Comparison of ENCODE assay signal across 8 cellular contexts in genomic region chr16:69930117-69930776, GRCh38. TPM values are rescaled to one million over a fixed set of nuclear protein-coding genes. Genes with fewer than 3 reads are reported as not detected.
A peak's percentile ranks its signal among the peaks of the same experiment; 100 is the strongest.
DNase-seq lines count a peak whose midpoint lies in the region; ATAC-seq and TF ChIP-seq lines count a peak whose summit lies in the region.

No MANE protein-coding gene starts in this region.

- no peak overlapping the region for H3K27ac Mint-ChIP-seq in activated naive CD8-positive, alpha-beta T cell treated with anti-CD3 and anti-CD28 coated beads, Interleukin-2, amount 50 U/mL, for 24 hours

- H3K9me3 ChIP-seq in RWPE2 (ENCODE audit: severe bottlenecking) (no peaks in the 10 kb centered on the region), heart right ventricle (no peaks in the 10 kb centered on the region)

- H3K4me1 Mint-ChIP-seq in activated naive CD8-positive, alpha-beta T cell treated with anti-CD3 and anti-CD28 coated beads, Interleukin-2, amount 50 U/mL, for 24 hours, result no peaks in the 10 kb centered on the region

- no peak overlapping the region for H3K4me3 Mint-ChIP-seq in activated naive CD8-positive, alpha-beta T cell treated with anti-CD3 and anti-CD28 coated beads, Interleukin-2, amount 50 U/mL, for 24 hours

- H3K4me1 ChIP-seq in RWPE2 (ENCODE audit: insufficient read depth, poor library complexity, severe bottlenecking) (peaks cover 3% of the 10 kb centered on the region), heart right ventricle (peaks cover 10 to 50% (median 32%) of the 10 kb centered on the region in 9 donors)

- H3K27ac ChIP-seq in RWPE2 (ENCODE audit: poor library complexity, severe bottlenecking), result no peak overlapping the region
- peak overlapping the region in 1 of 10 donors; percentile 25 for H3K27ac ChIP-seq in heart right ventricle

- no peaks in the 10 kb centered on the region for H3K9me3 Mint-ChIP-seq in activated naive CD8-positive, alpha-beta T cell treated with anti-CD3 and anti-CD28 coated beads, Interleukin-2, amount 50 U/mL, for 24 hours

- intact Hi-C loops in heart right ventricle (cut with DNase I), result loop anchor here in 8 of 10 donors (1.0 to 5.0 kb wide), 3 partner anchors 133 to 134 kb away; no protein-coding TSS in a partner anchor

- peaks cover 6% of the 10 kb centered on the region for H3K36me3 Mint-ChIP-seq in activated naive CD8-positive, alpha-beta T cell treated with anti-CD3 and anti-CD28 coated beads, Interleukin-2, amount 50 U/mL, for 24 hours (ENCODE audit: low read depth)

- no peaks in the 10 kb centered on the region for H3K27me3 ChIP-seq in RWPE2 (ENCODE audit: insufficient read depth, poor library complexity, severe bottlenecking)
- H3K27me3 ChIP-seq in heart right ventricle, result no peaks in the 10 kb centered on the region

- H3K27me3 Mint-ChIP-seq in activated naive CD8-positive, alpha-beta T cell treated with anti-CD3 and anti-CD28 coated beads, Interleukin-2, amount 50 U/mL, for 24 hours, result no peaks in the 10 kb centered on the region

- 67 to 72% methylated on average over 12 of the region's 12 CpGs for WGBS in heart right ventricle, 2 donors

- TF ChIP-seq CTCF in RWPE2 (IDR thresholded peaks at IDR 0.05; ENCODE audit: poor library complexity, severe bottlenecking), result peak; percentile 86
- TF ChIP-seq CTCF in heart right ventricle (IDR thresholded peaks at IDR 0.05), result peak; percentile 62 to 88 (median 75)

- H3K36me3 ChIP-seq in RWPE2 (ENCODE audit: low read depth) (peaks cover 22% of the 10 kb centered on the region), heart right ventricle (peaks cover 0 to 80% (median 48%) of the 10 kb centered on the region in 9 donors)

- ATAC-seq in HG02642 (IDR thresholded peaks at IDR 0.05; ENCODE audit: poor library complexity, unreplicated experiment), result peak; percentile 60
- peak; percentile 78 for ATAC-seq in RWPE2 (ENCODE audit: low read depth)
- peak; percentile 62 for ATAC-seq in activated naive CD8-positive, alpha-beta T cell treated with anti-CD3 and anti-CD28 coated beads, Interleukin-2, amount 50 U/mL, for 24 hours
- peak; percentile 63 to 80 (median 74) for ATAC-seq in heart right ventricle
- no peak for ATAC-seq in GM21737 (IDR thresholded peaks at IDR 0.05; ENCODE audit: unreplicated experiment)
- no peak for ATAC-seq in GM21576 (IDR thresholded peaks at IDR 0.05; ENCODE audit: unreplicated experiment)

- no peak overlapping the region for H3K4me3 ChIP-seq in RWPE2 (ENCODE audit: severe bottlenecking)
- no peak overlapping the region for H3K4me3 ChIP-seq in heart right ventricle

- DNase-seq in DMS 273 (lab: John Stamatoyannopoulos, UW; ENCODE audit: unreplicated experiment) (peak; percentile 82), RWPE2 (ENCODE audit: low spot score) (no peak), heart right ventricle (peak; percentile 46 to 74), retina (peak; percentile 69)
- DNase-seq in activated naive CD8-positive, alpha-beta T cell treated with anti-CD3 and anti-CD28 coated beads, Interleukin-2, amount 50 U/mL, for 24 hours, result peak; percentile 54

RNA-seq across cellular contexts. Expression of gene CLEC18A, which starts 20.9 kb away (rescaled TPM):
- total RNA-seq in heart right ventricle, result under 1 TPM in 8 of 10 donors, not detected in 2; 0.11 to 0.57 (median 0.30) TPM
- under 1 TPM; 0.30 to 0.59 TPM for polyA plus RNA-seq in heart right ventricle

Comparison
In these comparisons a context has a peak if more than half of its experiments do, and no peak if none do; other contexts are left out.
1. ATAC-seq: peak in HG02642 (single experiment), RWPE2 (single experiment), activated naive CD8-positive, alpha-beta T cell treated with anti-CD3 and anti-CD28 coated beads, Interleukin-2, amount 50 U/mL, for 24 hours (single experiment) and heart right ventricle (8 of 8); none in GM21737 (single experiment) and GM21576 (single experiment).